In genomic region chr3:40298075-40298474, GRCh38 we compare ENCODE assay signal across 11 cellular contexts.
"Had no signal": no experiment of that assay in that cellular context is flagged by ENCODE, and none has a peak within 500 bp of the region (broad histone marks: within the 10 kb centered on the region; RNA-seq: fewer than 3 reads in every experiment).

No MANE protein-coding gene starts in this region.

- H3K9me3 ChIP-seq: HAP-1 had no signal

- ATAC-seq: GM23338, HCT116 had no signal

- H3K9ac ChIP-seq: GM23248 had no signal

- FAIRE-seq: H1, H54 had no signal

- H3K27ac ChIP-seq: GM23248 had no signal

- H2AFZ ChIP-seq: GM23248, GM23338 had no signal

- H3K36me3 ChIP-seq: HAP-1 had no signal

- H3K4me2 ChIP-seq: GM23338 had no signal

- DNase-seq: GM23248, GOT3, H7, H9, HCEC 1CT, HFFc6 had no signal

- H3K4me3 ChIP-seq: GM23248, GM23338, HAP-1 had no signal
